In genomic region chr3:29247088-29247745, GRCh38 we compare ENCODE assay signal across 14 cellular contexts.
"Had no signal": no experiment of that assay in that cellular context is flagged by ENCODE, and none has a peak within 500 bp of the region (broad histone marks: within the 10 kb centered on the region; RNA-seq: fewer than 3 reads in every experiment).

No MANE protein-coding gene starts in this region.

- H3K27ac ChIP-seq: cardiac muscle cell, gastroesophageal sphincter, pancreas, upper lobe of left lung had no signal

- ATAC-seq: gastroesophageal sphincter; pancreas; stimulated activated naive CD8-positive, alpha-beta T cell treated with anti-CD3 and anti-CD28 coated beads, Interleukin-15, amount 100 ng/mL, for 72 hours had no signal

- H3K9me3 ChIP-seq: gastroesophageal sphincter, pancreas, upper lobe of left lung had no signal

- DNase-seq: activated B cell treated with CpG ODN at 0.5 μM for 24 hours; activated CD4-positive, alpha-beta T cell treated with anti-CD3 and anti-CD28 coated beads, Interleukin-2, amount 50 U/mL, for 1 hour; activated CD8-positive, alpha-beta memory T cell treated with anti-CD3 and anti-CD28 coated beads for 24 hours; activated naive CD4-positive, alpha-beta T cell treated with anti-CD3 and anti-CD28 coated beads, Interleukin-2, amount 10 ng/mL, durations not matched to agents 7 days and 5 days; endodermal cell; erythroblast; naive B cell; pancreas; stimulated activated CD4-positive, alpha-beta T cell treated with anti-CD3 and anti-CD28 coated beads, Interleukin-1b, Interleukin-23, amount 100 ng/mL, for 48 hours; stimulated activated naive CD8-positive, alpha-beta T cell treated with anti-CD3 and anti-CD28 coated beads, Interleukin-15, amount 100 ng/mL, for 72 hours; upper lobe of left lung had no signal

- H3K36me3 ChIP-seq: cardiac muscle cell, gastroesophageal sphincter, pancreas, upper lobe of left lung had no signal

- H3K4me1 ChIP-seq: gastroesophageal sphincter, pancreas, upper lobe of left lung had no signal

- H3K27me3 ChIP-seq: cardiac muscle cell, gastroesophageal sphincter, upper lobe of left lung had no signal

- H3K4me3 ChIP-seq: cardiac muscle cell, gastroesophageal sphincter, lung, pancreas, upper lobe of left lung had no signal
